ENCODE assay signal across 9 cellular contexts in genomic region chr21:33155005-33155404, GRCh38.
"Had no signal": no experiment of that assay in that cellular context is flagged by ENCODE, and none has a peak within 500 bp of the region (broad histone marks: within the 10 kb centered on the region; RNA-seq: fewer than 3 reads in every experiment).

No MANE protein-coding gene starts in this region.

- H3K36me3 Mint-ChIP-seq: IgD-negative memory B cell had no signal

- H3K9me3 ChIP-seq: HAP-1 had no signal

- H3K27ac ChIP-seq: GM23248, HL-60 had no signal

- DNase-seq: GM23248, GOT3, H7, KG1 had no signal

- ATAC-seq: HCT116, HepG2 had no signal

- H3K4me3 Mint-ChIP-seq: IgD-negative memory B cell had no signal

- H3K36me3 ChIP-seq: HAP-1 had no signal

- H3K27ac Mint-ChIP-seq: IgD-negative memory B cell had no signal

- H3K4me3 ChIP-seq: GM23248, HAP-1 had no signal

- H3K4me1 ChIP-seq: HAP-1 had no signal

- H2AFZ ChIP-seq: GM23248 had no signal

- H3K9ac ChIP-seq: GM23248 had no signal

- FAIRE-seq: HepG2 had no signal
